ENCODE assay signal across 8 cellular contexts in genomic region chr6:116409756-116410155, GRCh38. TPM values are rescaled to one million over a fixed set of nuclear protein-coding genes. Genes with fewer than 3 reads are reported as not detected.
DNase-seq lines count a peak whose midpoint lies in the region; ATAC-seq, FAIRE-seq and TF ChIP-seq lines count a peak whose summit lies in the region.

No MANE protein-coding gene starts in this region.

- no peak for DNase-seq in H1 (ENCODE audit: low read depth in 1 of 2, low spot score in 2 of 2)
- no peak for DNase-seq in LoVo (ENCODE audit: low spot score)
- no peak for DNase-seq in foreskin melanocyte
- DNase-seq in cerebellar cortex (ENCODE audit: low spot score), result no peak
- DNase-seq in NCI-H82 treated with DMSO at 0.1 percent for 48 hours (lab: John Stamatoyannopoulos, UW; ENCODE audit: unreplicated experiment), result no peak

- TF ChIP-seq CTCF in H1 (IDR thresholded peaks at IDR 0.05; ENCODE audit: control extremely low read depth in 1 of 3, insufficient read depth in 1 of 3, low read depth in 1 of 3, low read length in 3 of 3), result no peak

- no peak overlapping the region for H2BK120ac ChIP-seq in H1 (replicated peaks; ENCODE audit: low read depth, low read length)

- POLR2A ChIA-PET in H1 (lab: Charles Lee; ENCODE audit: partially characterized antibody), result interaction anchor here (0.9 kb wide), 1 partner anchor 137 kb away, joined by 3 read pairs; no protein-coding TSS in a partner anchor

- H3K14ac ChIP-seq in H1 (ENCODE audit: insufficient read length), result no peak overlapping the region

- H3K4me3 ChIP-seq in H1 (ENCODE audit: extremely low read depth in 1 of 4, insufficient read depth in 2 of 4, low read depth in 3 of 4, low read length in 4 of 4), result no peak overlapping the region

- no peak for FAIRE-seq in H1 (lab: Jason Lieb, UNC)

- no peaks in the 10 kb centered on the region for H3K23me2 ChIP-seq in H1 (ENCODE audit: low read depth, low read length)

- 89% methylated on average over 3 of the region's 3 CpGs; no CpG with 5 or more reads in 1 of the 2 experiments for WGBS in H1 (ENCODE audit: extremely low coverage in 1 of 2, insufficient coverage in 1 of 2, insufficient read length in 1 of 2, insufficient replicate concordance in 2 of 2, low coverage in 1 of 2, low lambda C conversion rate in 2 of 2, missing lambda C conversion rate in 1 of 2), 2 experiments

- no peak overlapping the region for H2BK15ac ChIP-seq in H1 (ENCODE audit: low read length)

- H3K79me1 ChIP-seq in H1 (ENCODE audit: low read depth, low read length), result peaks cover 4% of the 10 kb centered on the region; the same call in 1 of the 2 replicates

- peaks cover 0 to 6% (median 0%) of the 10 kb centered on the region in 4 experiments; a peak in 2 of 8 replicates for H3K36me3 ChIP-seq in H1 (ENCODE audit: control insufficient read depth in 2 of 4, insufficient read depth in 4 of 4, low read length in 3 of 4)

- H4K20me1 ChIP-seq in H1 (replicated peaks in 1 of 2; ENCODE audit: control insufficient read depth in 1 of 2, insufficient read depth in 2 of 2, low read length in 2 of 2), result peaks cover 0 to 2% of the 10 kb centered on the region in 2 experiments

- H3K27ac ChIP-seq in H1 (ENCODE audit: low read depth, low read length), result 0 out of 2 replicates have a peak overlapping the region, but pooled peaks have one; percentile 34

- CTCF ChIA-PET in H1 (lab: Charles Lee; ENCODE audit: partially characterized antibody), result interaction anchor here (1.0 kb wide), 1 partner anchor 12 kb away, joined by 5 read pairs; no protein-coding TSS in a partner anchor

- peaks cover 0 to 69% of the 10 kb centered on the region in 2 experiments; a peak in 2 of 4 replicates for H3K79me2 ChIP-seq in H1 (ENCODE audit: control insufficient read depth in 1 of 2, insufficient read depth in 2 of 2, low read length in 2 of 2)

- ATAC-seq in GM18498 (IDR thresholded peaks at IDR 0.05; ENCODE audit: unreplicated experiment), result peak; percentile 80
- peak; percentile 67 for ATAC-seq in GM21515 (IDR thresholded peaks at IDR 0.05; ENCODE audit: unreplicated experiment)
- ATAC-seq in HG03378 (IDR thresholded peaks at IDR 0.05; ENCODE audit: unreplicated experiment), result peak; percentile 89

- H3K56ac ChIP-seq in H1 (replicated peaks; ENCODE audit: insufficient read length, low read depth, low read length), result no peak overlapping the region

- no peak overlapping the region for H3K9ac ChIP-seq in H1 (replicated peaks in 1 of 4; ENCODE audit: extremely low read depth in 1 of 4, low read depth in 3 of 4, low read length in 3 of 4)

- no peak overlapping the region for H3K18ac ChIP-seq in H1 (ENCODE audit: extremely low read depth, low read length)

- no peak for TF ChIP-seq RAD21 in H1 (IDR thresholded peaks at IDR 0.05 in 1 of 2, conservative IDR thresholded peaks at IDR 0.05 in 1 of 2; ENCODE audit: low read depth in 2 of 2, low read length in 2 of 2)

- no peak overlapping the region for H2AK5ac ChIP-seq in H1 (ENCODE audit: low read depth, low read length)

- H3K4me1 ChIP-seq in H1 (replicated peaks in 1 of 4; ENCODE audit: control insufficient read depth in 3 of 4, insufficient read depth in 4 of 4, low read length in 3 of 4), result peaks cover 0 to 7% (median 6%) of the 10 kb centered on the region in 4 experiments; a peak in 3 of 7 replicates

- H3K27me3 ChIP-seq in H1 (replicated peaks in 1 of 4; ENCODE audit: control insufficient read depth in 3 of 4, extremely low read depth in 1 of 4, insufficient read depth in 3 of 4, low read length in 3 of 4), result no peaks in the 10 kb centered on the region

- H4K8ac ChIP-seq in H1 (ENCODE audit: extremely low read depth, insufficient read depth, low read length), result no peak overlapping the region

- no peak for TF ChIP-seq EP300 in H1 (IDR thresholded peaks at IDR 0.05; ENCODE audit: borderline replicate concordance in 1 of 2, low read depth in 2 of 2, low read length in 2 of 2)

- TF ChIP-seq POLR2A in H1 (IDR thresholded peaks at IDR 0.05; ENCODE audit: control extremely low read depth in 1 of 2, low read depth in 2 of 2, low read length in 2 of 2), result no peak

- no peak overlapping the region for H4K5ac ChIP-seq in H1 (ENCODE audit: insufficient read length, low read depth, low read length)

- H3K4ac ChIP-seq in H1 (replicated peaks; ENCODE audit: insufficient read length, low read depth, low read length), result no peak overlapping the region

- H3K4me2 ChIP-seq in H1 (ENCODE audit: insufficient read depth in 1 of 2, low read depth in 2 of 2, low read length in 2 of 2), result no peak overlapping the region

- H3K23ac ChIP-seq in H1 (ENCODE audit: insufficient read length), result no peak overlapping the region

- H3K9me3 ChIP-seq in H1 (ENCODE audit: insufficient read depth in 2 of 2, low read depth in 1 of 2, low read length in 1 of 2), result no peaks in the 10 kb centered on the region

- no peak overlapping the region for H2BK12ac ChIP-seq in H1 (ENCODE audit: low read depth, low read length)

- H2BK20ac ChIP-seq in H1 (ENCODE audit: low read length), result no peak overlapping the region

- no peak overlapping the region for H2BK5ac ChIP-seq in H1 (ENCODE audit: low read depth, low read length)

- H2AFZ ChIP-seq in H1 (ENCODE audit: low read length), result no peak overlapping the region

- H4K91ac ChIP-seq in H1 (replicated peaks; ENCODE audit: insufficient read length, low read length), result no peak overlapping the region

TF ChIP-seq in H1, 55 proteins besides CTCF, POLR2A, EP300 and RAD21 (continues in another document):
- TF ChIP-seq KDM1A (IDR thresholded peaks at IDR 0.05; ENCODE audit: borderline replicate concordance, low read length), result no peak
- TF ChIP-seq ASH2L (IDR thresholded peaks at IDR 0.05; ENCODE audit: low read length), result no peak
- TF ChIP-seq E2F6 (IDR thresholded peaks at IDR 0.05), result no peak
- no peak for TF ChIP-seq YY1 (IDR thresholded peaks at IDR 0.05; ENCODE audit: low read depth, low read length)
- TF ChIP-seq ATF2 (IDR thresholded peaks at IDR 0.05; ENCODE audit: low read length), result no peak
- TF ChIP-seq CTBP2 (IDR thresholded peaks at IDR 0.05; ENCODE audit: borderline replicate concordance, insufficient read depth, insufficient read length, low read length), result no peak

RNA-seq across cellular contexts. Expression of gene DSE, which starts 39.0 kb away (rescaled TPM):
- total RNA-seq in H1 (2021; fragmentation: NEBNext Ultra II Directional; extraction: Animal tissue kit (Norgen Biotek cat#: 25700)), result 88.0 and 94.4 TPM in 2 replicates
- polyA plus RNA-seq in H1 (2011; rRNA removed), result 32.5 and 41.8 TPM in 2 replicates
- 28.3 TPM for polyA plus RNA-seq in H1 (2011; cell fraction: cytosol; rRNA removed)
- polyA plus RNA-seq in H1 (2011; cell fraction: nucleus; rRNA removed), result 65.3 TPM
- 32.5 to 44.3 TPM (median 39.1 TPM) in 4 replicates for polyA plus RNA-seq in H1 (2012, experiment 1 of 2)
- 3.6 TPM for polyA plus RNA-seq in H1 (2012, experiment 2 of 2)
- 49.6 TPM for polyA plus RNA-seq in H1 (2013, experiment 1 of 2)
- 54.4 TPM for polyA plus RNA-seq in H1 (2013, experiment 2 of 2)
- 92.5 and 116 TPM in 2 replicates for polyA minus RNA-seq in H1 (2011; rRNA and poly(A)+ RNA removed)
- polyA minus RNA-seq in H1 (2011; cell fraction: cytosol; rRNA and poly(A)+ RNA removed), result 29.2 TPM
- 98.4 TPM for polyA minus RNA-seq in H1 (2011; cell fraction: nucleus; rRNA and poly(A)+ RNA removed)

RNA-seq across cellular contexts. Expression of gene CALHM6, which starts 51.4 kb away (rescaled TPM):
- 0.93 and 1.1 TPM in 2 replicates for total RNA-seq in H1 (2021; fragmentation: NEBNext Ultra II Directional; extraction: Animal tissue kit (Norgen Biotek cat#: 25700))
- polyA plus RNA-seq in H1 (2011; rRNA removed), result 1.8 and 2.0 TPM in 2 replicates
- polyA plus RNA-seq in H1 (2011; cell fraction: cytosol; rRNA removed), result 1.2 TPM
- polyA plus RNA-seq in H1 (2011; cell fraction: nucleus; rRNA removed), result 0.43 TPM
- polyA plus RNA-seq in H1 (2012, experiment 1 of 2), result 0.49 to 2.2 TPM (median 1.9 TPM) in 4 replicates
- 1.3 TPM for polyA plus RNA-seq in H1 (2012, experiment 2 of 2)
- 2.9 TPM for polyA plus RNA-seq in H1 (2013, experiment 1 of 2)
- 2.9 TPM for polyA plus RNA-seq in H1 (2013, experiment 2 of 2)
- 0.15 and 0.28 TPM in 2 replicates for polyA minus RNA-seq in H1 (2011; rRNA and poly(A)+ RNA removed)
- polyA minus RNA-seq in H1 (2011; cell fraction: cytosol; rRNA and poly(A)+ RNA removed), result not detected
- polyA minus RNA-seq in H1 (2011; cell fraction: nucleus; rRNA and poly(A)+ RNA removed), result 0.70 TPM
